In the genomic region with DNA sequence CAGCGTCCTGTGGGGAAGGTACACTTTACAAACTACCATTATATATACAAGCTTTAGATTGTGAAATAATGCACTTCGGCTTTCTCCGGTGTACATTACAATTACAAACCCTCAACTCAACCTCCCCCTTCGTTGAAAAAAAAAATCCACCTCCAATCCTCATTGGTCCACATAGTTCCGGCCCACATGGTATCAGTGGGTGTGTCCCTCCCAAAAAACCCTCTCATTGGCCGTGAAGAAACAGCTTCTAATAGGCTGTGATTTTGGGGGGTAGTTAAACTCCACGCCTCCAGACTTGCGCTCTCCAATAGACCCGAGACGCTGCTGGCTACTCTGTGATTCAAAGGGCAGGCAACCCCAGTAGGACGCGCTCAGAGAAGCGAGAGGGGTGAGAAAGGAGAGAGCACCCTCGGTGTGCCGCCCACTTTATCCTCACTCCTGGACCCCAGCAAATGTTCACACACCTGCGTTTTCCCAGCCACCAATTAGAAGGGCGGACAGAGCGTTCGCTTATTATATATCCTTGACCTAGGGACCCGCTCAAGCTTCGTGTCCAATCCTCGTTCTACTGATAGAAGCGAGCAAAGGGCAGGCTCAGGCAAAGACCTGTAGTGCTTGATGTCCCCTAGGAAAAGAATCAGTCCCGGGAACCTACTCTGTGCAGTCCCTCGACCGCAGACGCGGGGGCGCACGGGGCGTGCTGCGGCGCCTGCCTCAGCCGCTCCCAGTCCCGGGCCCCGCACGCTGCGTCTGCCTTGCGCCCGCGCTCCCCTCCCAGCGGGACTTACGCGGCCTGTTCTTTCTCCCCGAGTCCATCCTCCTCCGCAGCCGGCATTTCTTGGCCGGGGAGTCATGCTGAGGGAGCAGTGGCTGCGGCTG, we compare ENCODE assay signal across 1 cellular context.
TF ChIP-seq lines count a peak whose summit lies in the region.

No MANE protein-coding gene starts in this region.

TF ChIP-seq in WTC11, 78 proteins besides CTCF, POLR2A, EP300 and RAD21 (continued from another document and continues in another):
- TF ChIP-seq, protein P1, sequence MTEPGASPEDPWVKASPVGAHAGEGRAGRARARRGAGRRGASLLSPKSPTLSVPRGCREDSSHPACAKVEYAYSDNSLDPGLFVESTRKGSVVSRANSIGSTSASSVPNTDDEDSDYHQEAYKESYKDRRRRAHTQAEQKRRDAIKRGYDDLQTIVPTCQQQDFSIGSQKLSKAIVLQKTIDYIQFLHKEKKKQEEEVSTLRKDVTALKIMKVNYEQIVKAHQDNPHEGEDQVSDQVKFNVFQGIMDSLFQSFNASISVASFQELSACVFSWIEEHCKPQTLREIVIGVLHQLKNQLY (CRISPR knock-in tag; IDR thresholded peaks at IDR 0.05) = no peak
- TF ChIP-seq, protein P2, sequence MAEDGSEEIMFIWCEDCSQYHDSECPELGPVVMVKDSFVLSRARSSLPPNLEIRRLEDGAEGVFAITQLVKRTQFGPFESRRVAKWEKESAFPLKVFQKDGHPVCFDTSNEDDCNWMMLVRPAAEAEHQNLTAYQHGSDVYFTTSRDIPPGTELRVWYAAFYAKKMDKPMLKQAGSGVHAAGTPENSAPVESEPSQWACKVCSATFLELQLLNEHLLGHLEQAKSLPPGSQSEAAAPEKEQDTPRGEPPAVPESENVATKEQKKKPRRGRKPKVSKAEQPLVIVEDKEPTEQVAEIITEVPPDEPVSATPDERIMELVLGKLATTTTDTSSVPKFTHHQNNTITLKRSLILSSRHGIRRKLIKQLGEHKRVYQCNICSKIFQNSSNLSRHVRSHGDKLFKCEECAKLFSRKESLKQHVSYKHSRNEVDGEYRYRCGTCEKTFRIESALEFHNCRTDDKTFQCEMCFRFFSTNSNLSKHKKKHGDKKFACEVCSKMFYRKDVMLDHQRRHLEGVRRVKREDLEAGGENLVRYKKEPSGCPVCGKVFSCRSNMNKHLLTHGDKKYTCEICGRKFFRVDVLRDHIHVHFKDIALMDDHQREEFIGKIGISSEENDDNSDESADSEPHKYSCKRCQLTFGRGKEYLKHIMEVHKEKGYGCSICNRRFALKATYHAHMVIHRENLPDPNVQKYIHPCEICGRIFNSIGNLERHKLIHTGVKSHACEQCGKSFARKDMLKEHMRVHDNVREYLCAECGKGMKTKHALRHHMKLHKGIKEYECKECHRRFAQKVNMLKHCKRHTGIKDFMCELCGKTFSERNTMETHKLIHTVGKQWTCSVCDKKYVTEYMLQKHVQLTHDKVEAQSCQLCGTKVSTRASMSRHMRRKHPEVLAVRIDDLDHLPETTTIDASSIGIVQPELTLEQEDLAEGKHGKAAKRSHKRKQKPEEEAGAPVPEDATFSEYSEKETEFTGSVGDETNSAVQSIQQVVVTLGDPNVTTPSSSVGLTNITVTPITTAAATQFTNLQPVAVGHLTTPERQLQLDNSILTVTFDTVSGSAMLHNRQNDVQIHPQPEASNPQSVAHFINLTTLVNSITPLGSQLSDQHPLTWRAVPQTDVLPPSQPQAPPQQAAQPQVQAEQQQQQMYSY (CRISPR knock-in tag; IDR thresholded peaks at IDR 0.05) = no peak
- TF ChIP-seq JAZF1 (CRISPR knock-in tag; IDR thresholded peaks at IDR 0.05) = no peak
- no peak for TF ChIP-seq HMGA2 (CRISPR knock-in tag; IDR thresholded peaks at IDR 0.05)
- no peak for TF ChIP-seq ZNF317 (CRISPR knock-in tag; IDR thresholded peaks at IDR 0.05; ENCODE audit: borderline replicate concordance, low read depth)
- TF ChIP-seq MYBL2 (CRISPR knock-in tag; IDR thresholded peaks at IDR 0.05) = peak; percentile 49
- TF ChIP-seq, protein P3, sequence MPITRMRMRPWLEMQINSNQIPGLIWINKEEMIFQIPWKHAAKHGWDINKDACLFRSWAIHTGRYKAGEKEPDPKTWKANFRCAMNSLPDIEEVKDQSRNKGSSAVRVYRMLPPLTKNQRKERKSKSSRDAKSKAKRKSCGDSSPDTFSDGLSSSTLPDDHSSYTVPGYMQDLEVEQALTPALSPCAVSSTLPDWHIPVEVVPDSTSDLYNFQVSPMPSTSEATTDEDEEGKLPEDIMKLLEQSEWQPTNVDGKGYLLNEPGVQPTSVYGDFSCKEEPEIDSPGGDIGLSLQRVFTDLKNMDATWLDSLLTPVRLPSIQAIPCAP (CRISPR knock-in tag; IDR thresholded peaks at IDR 0.05) = no peak
- TF ChIP-seq, protein P4, sequence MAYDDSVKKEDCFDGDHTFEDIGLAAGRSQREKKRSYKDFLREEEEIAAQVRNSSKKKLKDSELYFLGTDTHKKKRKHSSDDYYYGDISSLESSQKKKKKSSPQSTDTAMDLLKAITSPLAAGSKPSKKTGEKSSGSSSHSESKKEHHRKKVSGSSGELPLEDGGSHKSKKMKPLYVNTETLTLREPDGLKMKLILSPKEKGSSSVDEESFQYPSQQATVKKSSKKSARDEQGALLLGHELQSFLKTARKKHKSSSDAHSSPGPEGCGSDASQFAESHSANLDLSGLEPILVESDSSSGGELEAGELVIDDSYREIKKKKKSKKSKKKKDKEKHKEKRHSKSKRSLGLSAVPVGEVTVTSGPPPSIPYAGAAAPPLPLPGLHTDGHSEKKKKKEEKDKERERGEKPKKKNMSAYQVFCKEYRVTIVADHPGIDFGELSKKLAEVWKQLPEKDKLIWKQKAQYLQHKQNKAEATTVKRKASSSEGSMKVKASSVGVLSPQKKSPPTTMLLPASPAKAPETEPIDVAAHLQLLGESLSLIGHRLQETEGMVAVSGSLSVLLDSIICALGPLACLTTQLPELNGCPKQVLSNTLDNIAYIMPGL (CRISPR knock-in tag; IDR thresholded peaks at IDR 0.05) = 0 out of 2 replicates have a peak, but pooled peaks have one; percentile 66
- TF ChIP-seq NR1H2 (CRISPR knock-in tag; IDR thresholded peaks at IDR 0.05) = no peak
- TF ChIP-seq, protein P5, sequence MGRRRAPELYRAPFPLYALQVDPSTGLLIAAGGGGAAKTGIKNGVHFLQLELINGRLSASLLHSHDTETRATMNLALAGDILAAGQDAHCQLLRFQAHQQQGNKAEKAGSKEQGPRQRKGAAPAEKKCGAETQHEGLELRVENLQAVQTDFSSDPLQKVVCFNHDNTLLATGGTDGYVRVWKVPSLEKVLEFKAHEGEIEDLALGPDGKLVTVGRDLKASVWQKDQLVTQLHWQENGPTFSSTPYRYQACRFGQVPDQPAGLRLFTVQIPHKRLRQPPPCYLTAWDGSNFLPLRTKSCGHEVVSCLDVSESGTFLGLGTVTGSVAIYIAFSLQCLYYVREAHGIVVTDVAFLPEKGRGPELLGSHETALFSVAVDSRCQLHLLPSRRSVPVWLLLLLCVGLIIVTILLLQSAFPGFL (CRISPR knock-in tag; IDR thresholded peaks at IDR 0.05; ENCODE audit: borderline replicate concordance) = no peak
- TF ChIP-seq CREB1 (CRISPR knock-in tag; IDR thresholded peaks at IDR 0.05) = 0 out of 2 replicates have a peak, but pooled peaks have one; percentile 16
- peak; percentile 28 for TF ChIP-seq TEAD1 (CRISPR knock-in tag; IDR thresholded peaks at IDR 0.05)
- no peak for TF ChIP-seq ZNF232 (CRISPR knock-in tag; IDR thresholded peaks at IDR 0.05)
- TF ChIP-seq SMAD4 (CRISPR knock-in tag; IDR thresholded peaks at IDR 0.05) = no peak; the same call in 1 of the 2 replicates
- TF ChIP-seq, protein P6, sequence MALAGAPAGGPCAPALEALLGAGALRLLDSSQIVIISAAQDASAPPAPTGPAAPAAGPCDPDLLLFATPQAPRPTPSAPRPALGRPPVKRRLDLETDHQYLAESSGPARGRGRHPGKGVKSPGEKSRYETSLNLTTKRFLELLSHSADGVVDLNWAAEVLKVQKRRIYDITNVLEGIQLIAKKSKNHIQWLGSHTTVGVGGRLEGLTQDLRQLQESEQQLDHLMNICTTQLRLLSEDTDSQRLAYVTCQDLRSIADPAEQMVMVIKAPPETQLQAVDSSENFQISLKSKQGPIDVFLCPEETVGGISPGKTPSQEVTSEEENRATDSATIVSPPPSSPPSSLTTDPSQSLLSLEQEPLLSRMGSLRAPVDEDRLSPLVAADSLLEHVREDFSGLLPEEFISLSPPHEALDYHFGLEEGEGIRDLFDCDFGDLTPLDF (CRISPR knock-in tag; IDR thresholded peaks at IDR 0.05) = no peak
- TF ChIP-seq FOXJ3 (CRISPR knock-in tag; IDR thresholded peaks at IDR 0.05; ENCODE audit: borderline replicate concordance) = no peak
- no peak for TF ChIP-seq NR2C2 (CRISPR knock-in tag; IDR thresholded peaks at IDR 0.05)
- no peak for TF ChIP-seq EMX1 (CRISPR knock-in tag; IDR thresholded peaks at IDR 0.05)
- TF ChIP-seq NR3C1 (CRISPR knock-in tag; conservative IDR thresholded peaks at IDR 0.05; ENCODE audit: low read depth) = peak; percentile 75; the same call in 1 of the 2 replicates
- no peak for TF ChIP-seq ZNF416 (CRISPR knock-in tag; IDR thresholded peaks at IDR 0.05)
- no peak for TF ChIP-seq IRF2 (CRISPR knock-in tag; IDR thresholded peaks at IDR 0.05; ENCODE audit: borderline replicate concordance, low read depth)
- no peak for TF ChIP-seq JUN (CRISPR knock-in tag; IDR thresholded peaks at IDR 0.05)
- peak; percentile 16 for TF ChIP-seq GABPB1 (CRISPR knock-in tag; IDR thresholded peaks at IDR 0.05)
- TF ChIP-seq, protein P7, sequence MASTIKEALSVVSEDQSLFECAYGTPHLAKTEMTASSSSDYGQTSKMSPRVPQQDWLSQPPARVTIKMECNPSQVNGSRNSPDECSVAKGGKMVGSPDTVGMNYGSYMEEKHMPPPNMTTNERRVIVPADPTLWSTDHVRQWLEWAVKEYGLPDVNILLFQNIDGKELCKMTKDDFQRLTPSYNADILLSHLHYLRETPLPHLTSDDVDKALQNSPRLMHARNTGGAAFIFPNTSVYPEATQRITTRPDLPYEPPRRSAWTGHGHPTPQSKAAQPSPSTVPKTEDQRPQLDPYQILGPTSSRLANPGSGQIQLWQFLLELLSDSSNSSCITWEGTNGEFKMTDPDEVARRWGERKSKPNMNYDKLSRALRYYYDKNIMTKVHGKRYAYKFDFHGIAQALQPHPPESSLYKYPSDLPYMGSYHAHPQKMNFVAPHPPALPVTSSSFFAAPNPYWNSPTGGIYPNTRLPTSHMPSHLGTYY (CRISPR knock-in tag; IDR thresholded peaks at IDR 0.05) = no peak
- TF ChIP-seq ZNF219 (CRISPR knock-in tag; IDR thresholded peaks at IDR 0.05; ENCODE audit: borderline replicate concordance) = no peak
- no peak for TF ChIP-seq PRRX2 (CRISPR knock-in tag; IDR thresholded peaks at IDR 0.05)
- TF ChIP-seq, protein P8, sequence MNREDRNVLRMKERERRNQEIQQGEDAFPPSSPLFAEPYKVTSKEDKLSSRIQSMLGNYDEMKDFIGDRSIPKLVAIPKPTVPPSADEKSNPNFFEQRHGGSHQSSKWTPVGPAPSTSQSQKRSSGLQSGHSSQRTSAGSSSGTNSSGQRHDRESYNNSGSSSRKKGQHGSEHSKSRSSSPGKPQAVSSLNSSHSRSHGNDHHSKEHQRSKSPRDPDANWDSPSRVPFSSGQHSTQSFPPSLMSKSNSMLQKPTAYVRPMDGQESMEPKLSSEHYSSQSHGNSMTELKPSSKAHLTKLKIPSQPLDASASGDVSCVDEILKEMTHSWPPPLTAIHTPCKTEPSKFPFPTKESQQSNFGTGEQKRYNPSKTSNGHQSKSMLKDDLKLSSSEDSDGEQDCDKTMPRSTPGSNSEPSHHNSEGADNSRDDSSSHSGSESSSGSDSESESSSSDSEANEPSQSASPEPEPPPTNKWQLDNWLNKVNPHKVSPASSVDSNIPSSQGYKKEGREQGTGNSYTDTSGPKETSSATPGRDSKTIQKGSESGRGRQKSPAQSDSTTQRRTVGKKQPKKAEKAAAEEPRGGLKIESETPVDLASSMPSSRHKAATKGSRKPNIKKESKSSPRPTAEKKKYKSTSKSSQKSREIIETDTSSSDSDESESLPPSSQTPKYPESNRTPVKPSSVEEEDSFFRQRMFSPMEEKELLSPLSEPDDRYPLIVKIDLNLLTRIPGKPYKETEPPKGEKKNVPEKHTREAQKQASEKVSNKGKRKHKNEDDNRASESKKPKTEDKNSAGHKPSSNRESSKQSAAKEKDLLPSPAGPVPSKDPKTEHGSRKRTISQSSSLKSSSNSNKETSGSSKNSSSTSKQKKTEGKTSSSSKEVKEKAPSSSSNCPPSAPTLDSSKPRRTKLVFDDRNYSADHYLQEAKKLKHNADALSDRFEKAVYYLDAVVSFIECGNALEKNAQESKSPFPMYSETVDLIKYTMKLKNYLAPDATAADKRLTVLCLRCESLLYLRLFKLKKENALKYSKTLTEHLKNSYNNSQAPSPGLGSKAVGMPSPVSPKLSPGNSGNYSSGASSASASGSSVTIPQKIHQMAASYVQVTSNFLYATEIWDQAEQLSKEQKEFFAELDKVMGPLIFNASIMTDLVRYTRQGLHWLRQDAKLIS (CRISPR knock-in tag; IDR thresholded peaks at IDR 0.05; ENCODE audit: borderline replicate concordance) = no peak; the same call in 1 of the 2 replicates
- peak; percentile 33 for TF ChIP-seq ETV6 (CRISPR knock-in tag; IDR thresholded peaks at IDR 0.05)
- no peak for TF ChIP-seq SP1 (CRISPR knock-in tag; conservative IDR thresholded peaks at IDR 0.05)
- TF ChIP-seq, protein P9, sequence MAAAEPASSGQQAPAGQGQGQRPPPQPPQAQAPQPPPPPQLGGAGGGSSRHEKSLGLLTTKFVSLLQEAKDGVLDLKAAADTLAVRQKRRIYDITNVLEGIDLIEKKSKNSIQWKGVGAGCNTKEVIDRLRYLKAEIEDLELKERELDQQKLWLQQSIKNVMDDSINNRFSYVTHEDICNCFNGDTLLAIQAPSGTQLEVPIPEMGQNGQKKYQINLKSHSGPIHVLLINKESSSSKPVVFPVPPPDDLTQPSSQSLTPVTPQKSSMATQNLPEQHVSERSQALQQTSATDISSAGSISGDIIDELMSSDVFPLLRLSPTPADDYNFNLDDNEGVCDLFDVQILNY (CRISPR knock-in tag; IDR thresholded peaks at IDR 0.05) = peak; percentile 15; the same call in 1 of the 2 replicates
- TF ChIP-seq FOXK1 (CRISPR knock-in tag; IDR thresholded peaks at IDR 0.05) = no peak
- TF ChIP-seq, protein P10, sequence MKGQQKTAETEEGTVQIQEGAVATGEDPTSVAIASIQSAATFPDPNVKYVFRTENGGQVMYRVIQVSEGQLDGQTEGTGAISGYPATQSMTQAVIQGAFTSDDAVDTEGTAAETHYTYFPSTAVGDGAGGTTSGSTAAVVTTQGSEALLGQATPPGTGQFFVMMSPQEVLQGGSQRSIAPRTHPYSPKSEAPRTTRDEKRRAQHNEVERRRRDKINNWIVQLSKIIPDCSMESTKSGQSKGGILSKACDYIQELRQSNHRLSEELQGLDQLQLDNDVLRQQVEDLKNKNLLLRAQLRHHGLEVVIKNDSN (CRISPR knock-in tag; IDR thresholded peaks at IDR 0.05) = 0 out of 2 replicates have a peak, but pooled peaks have one; percentile 29
- no peak for TF ChIP-seq RORB (CRISPR knock-in tag; IDR thresholded peaks at IDR 0.05)
- no peak for TF ChIP-seq ZNF671 (CRISPR knock-in tag; IDR thresholded peaks at IDR 0.05)
- TF ChIP-seq ZNF263 (CRISPR knock-in tag; IDR thresholded peaks at IDR 0.05; ENCODE audit: low read depth) = no peak
- no peak for TF ChIP-seq SOX15 (CRISPR knock-in tag; IDR thresholded peaks at IDR 0.05)
- TF ChIP-seq RELA (CRISPR knock-in tag; IDR thresholded peaks at IDR 0.05; ENCODE audit: borderline replicate concordance) = no peak
- TF ChIP-seq ZNF423 (CRISPR knock-in tag; IDR thresholded peaks at IDR 0.05) = no peak
- TF ChIP-seq ZBTB21 (CRISPR knock-in tag; IDR thresholded peaks at IDR 0.05; ENCODE audit: borderline replicate concordance) = no peak
- TF ChIP-seq, protein P11, sequence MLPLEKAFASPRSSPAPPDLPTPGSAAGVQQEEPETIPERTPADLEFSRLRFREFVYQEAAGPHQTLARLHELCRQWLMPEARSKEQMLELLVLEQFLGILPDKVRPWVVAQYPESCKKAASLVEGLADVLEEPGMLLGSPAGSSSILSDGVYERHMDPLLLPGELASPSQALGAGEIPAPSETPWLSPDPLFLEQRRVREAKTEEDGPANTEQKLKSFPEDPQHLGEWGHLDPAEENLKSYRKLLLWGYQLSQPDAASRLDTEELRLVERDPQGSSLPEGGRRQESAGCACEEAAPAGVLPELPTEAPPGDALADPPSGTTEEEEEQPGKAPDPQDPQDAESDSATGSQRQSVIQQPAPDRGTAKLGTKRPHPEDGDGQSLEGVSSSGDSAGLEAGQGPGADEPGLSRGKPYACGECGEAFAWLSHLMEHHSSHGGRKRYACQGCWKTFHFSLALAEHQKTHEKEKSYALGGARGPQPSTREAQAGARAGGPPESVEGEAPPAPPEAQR (CRISPR knock-in tag; IDR thresholded peaks at IDR 0.05) = no peak
- TF ChIP-seq TEAD4 (CRISPR knock-in tag; IDR thresholded peaks at IDR 0.05) = no peak
- TF ChIP-seq ESRRA (CRISPR knock-in tag; IDR thresholded peaks at IDR 0.05; ENCODE audit: borderline replicate concordance) = no peak
- peak; percentile 83 for TF ChIP-seq SMAD3 (CRISPR knock-in tag; IDR thresholded peaks at IDR 0.05; ENCODE audit: borderline replicate concordance)
